ENCODE assay signal across 8 cellular contexts in genomic region chr2:47072728-47073191, GRCh38.
DNase-seq lines count a peak whose midpoint lies in the region; ATAC-seq and TF ChIP-seq lines count a peak whose summit lies in the region.

No MANE protein-coding gene starts in this region.

- peak overlapping the region; percentile 55 for H3K27ac Mint-ChIP-seq in activated CD4-positive, alpha-beta T cell treated with anti-CD3 and anti-CD28 coated beads, Interleukin-2, amount 10 ng/mL, durations not matched to agents 7 days and 5 days
- H3K27ac Mint-ChIP-seq in brain: peak overlapping the region; percentile 69 to 99 (median 84)

- no peak overlapping the region for H3K4me3 ChIP-seq in tibial artery

- H3K27ac ChIP-seq in tibial artery: peak overlapping the region; percentile 94 to 95

- no peaks in the 10 kb centered on the region for H3K9me3 Mint-ChIP-seq in activated CD4-positive, alpha-beta T cell treated with anti-CD3 and anti-CD28 coated beads, Interleukin-2, amount 10 ng/mL, durations not matched to agents 7 days and 5 days
- H3K9me3 Mint-ChIP-seq in brain: no peaks in the 10 kb centered on the region

- no peaks in the 10 kb centered on the region for H3K27me3 Mint-ChIP-seq in activated CD4-positive, alpha-beta T cell treated with anti-CD3 and anti-CD28 coated beads, Interleukin-2, amount 10 ng/mL, durations not matched to agents 7 days and 5 days
- peaks cover 4% of the 10 kb centered on the region for H3K27me3 Mint-ChIP-seq in brain

- ATAC-seq in HG02970 (IDR thresholded peaks at IDR 0.05; ENCODE audit: low FRiP score, unreplicated experiment): no peak

- TF ChIP-seq CTCF in brain (conservative IDR thresholded peaks at IDR 0.05) (no peak), tibial artery (IDR thresholded peaks at IDR 0.05) (no peak)

- POLR2A ChIA-PET in activated CD4-positive, alpha-beta T cell treated with anti-CD3 and anti-CD28 coated beads, Interleukin-2, amount 10 ng/mL, durations not matched to agents 7 days and 5 days (lab: Charles Lee): no interaction called here

- H3K4me1 Mint-ChIP-seq in activated CD4-positive, alpha-beta T cell treated with anti-CD3 and anti-CD28 coated beads, Interleukin-2, amount 10 ng/mL, durations not matched to agents 7 days and 5 days: peaks cover 28% of the 10 kb centered on the region
- H3K4me1 Mint-ChIP-seq in brain: peaks cover 71% of the 10 kb centered on the region

- H3K4me3 Mint-ChIP-seq in activated CD4-positive, alpha-beta T cell treated with anti-CD3 and anti-CD28 coated beads, Interleukin-2, amount 10 ng/mL, durations not matched to agents 7 days and 5 days: no peak overlapping the region
- H3K4me3 Mint-ChIP-seq in brain: no peak overlapping the region

- CTCF ChIA-PET in activated CD4-positive, alpha-beta T cell treated with anti-CD3 and anti-CD28 coated beads, Interleukin-2, amount 10 ng/mL, durations not matched to agents 7 days and 5 days (lab: Charles Lee): interaction anchor here (0.9 to 1.2 kb wide), 2 partner anchors 11 to 56 kb away, joined by 3 read pairs; no protein-coding TSS in a partner anchor

- intact Hi-C loops in tibial artery (cut with DNase I; ENCODE audit: low total_unique reads): no loop called here

- peaks cover 0 to 26% (median 12%) of the 10 kb centered on the region in 3 donors for H3K36me3 ChIP-seq in tibial artery

- no peaks in the 10 kb centered on the region for H3K9me3 ChIP-seq in tibial artery

- H3K36me3 Mint-ChIP-seq in activated CD4-positive, alpha-beta T cell treated with anti-CD3 and anti-CD28 coated beads, Interleukin-2, amount 10 ng/mL, durations not matched to agents 7 days and 5 days (ENCODE audit: low read depth): peaks cover 31% of the 10 kb centered on the region
- peaks cover 8% of the 10 kb centered on the region for H3K36me3 Mint-ChIP-seq in brain

- H3K4me1 ChIP-seq in tibial artery: peaks cover 18 to 94% (median 84%) of the 10 kb centered on the region in 4 donors

- H3K27me3 ChIP-seq in tibial artery: no peaks in the 10 kb centered on the region

- no peak for DNase-seq in activated CD4-positive, alpha-beta T cell treated with anti-CD3 and anti-CD28 coated beads, Interleukin-2, amount 10 ng/mL, durations not matched to agents 7 days and 5 days
- DNase-seq in activated CD4-positive, alpha-beta T cell treated with anti-CD3 and anti-CD28 coated beads for 1 hour: no peak
- DNase-seq in midbrain (lab: John Stamatoyannopoulos, UW): peak; percentile 47
- DNase-seq in tibial artery: peak; percentile 58 to 77
- DNase-seq in middle frontal gyrus (ENCODE audit: extremely low spot score, low spot score): no peak
- no peak for DNase-seq in NCI-H187 treated with DMSO at 0.1 percent for 48 hours (lab: John Stamatoyannopoulos, UW)

Comparison
In these comparisons a context has a peak if more than half of its experiments do, and no peak if none do; other contexts are left out.
1. DNase-seq: peak in midbrain (single experiment) and tibial artery (2 of 2); none in activated CD4-positive, alpha-beta T cell treated with anti-CD3 and anti-CD28 coated beads, Interleukin-2, amount 10 ng/mL, durations not matched to agents 7 days and 5 days (single experiment), activated CD4-positive, alpha-beta T cell treated with anti-CD3 and anti-CD28 coated beads for 1 hour (single experiment), middle frontal gyrus (single experiment) and NCI-H187 treated with DMSO at 0.1 percent for 48 hours (single experiment).